Comparison of ENCODE assay signal across 14 cellular contexts in the genomic region with DNA sequence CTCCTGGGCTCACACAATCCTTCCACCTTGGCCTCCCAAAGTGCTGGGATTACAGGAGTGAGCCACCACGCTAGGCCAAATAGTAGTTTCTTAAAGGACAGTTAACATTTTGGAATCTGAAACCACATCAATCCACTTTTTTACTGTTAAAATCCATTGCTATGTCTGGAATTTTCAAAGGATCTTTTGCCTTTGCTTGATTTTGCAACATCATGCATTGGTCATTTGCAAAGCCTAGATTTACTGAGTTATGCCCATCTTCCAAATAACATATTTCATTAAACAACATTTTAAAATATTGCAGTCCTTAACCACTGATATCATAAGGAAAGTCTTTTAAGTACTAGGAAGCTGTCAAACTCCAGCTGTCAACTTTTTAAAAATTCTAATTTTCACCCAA. TPM values are rescaled to one million over a fixed set of nuclear protein-coding genes. Genes with fewer than 3 reads are reported as not detected.
DNase-seq lines count a peak whose midpoint lies in the region; ATAC-seq lines count a peak whose summit lies in the region.
"Had no signal": no experiment of that assay in that cellular context is flagged by ENCODE, and none has a peak within 500 bp of the region (broad histone marks: within the 10 kb centered on the region; RNA-seq: fewer than 3 reads in every experiment).

No MANE protein-coding gene starts in this region.

- WGBS in GM23248 (ENCODE audit: low coverage in 1 of 2, low lambda C conversion rate in 2 of 2, missing lambda C conversion rate in 2 of 2), 2 experiments: 100% methylated on average over 1 of the region's 1 CpG

- no peaks in the 10 kb centered on the region for H3K36me3 Mint-ChIP-seq in T-cell
- peaks cover 0 to 6% (median 5%) of the 10 kb centered on the region in 3 donors for H3K36me3 Mint-ChIP-seq in naive thymus-derived CD8-positive, alpha-beta T cell

- H3K9ac ChIP-seq in BLaER1: no peak overlapping the region
- H3K9ac ChIP-seq in GM23248: no peak overlapping the region

- peaks cover 73% of the 10 kb centered on the region for H3K79me2 ChIP-seq in GM23248 (ENCODE audit: insufficient read depth)

- POLR2A ChIA-PET in T-cell (lab: Charles Lee): no interaction called here
- POLR2A ChIA-PET in naive thymus-derived CD8-positive, alpha-beta T cell (lab: Charles Lee): interaction anchor here (0.7 to 0.9 kb wide), 2 partner anchors 9 to 1187 kb away, joined by 3 to 4 read pairs; a partner anchor contains a TSS

- peaks cover 44% of the 10 kb centered on the region for H3K4me1 ChIP-seq in BLaER1
- peaks cover 16% of the 10 kb centered on the region for H3K4me1 ChIP-seq in GM23248 (ENCODE audit: insufficient read depth)

- H3K27ac ChIP-seq in BLaER1 (no peak overlapping the region), GM23248 (no peak overlapping the region)
- H3K27ac ChIP-seq: PC-9 had no signal

- peak overlapping the region; percentile 91 for H3K4me2 ChIP-seq in BLaER1
- no peak overlapping the region for H3K4me2 ChIP-seq in GM23248 (ENCODE audit: unreplicated experiment)
- H3K4me2 ChIP-seq: PC-9 had no signal

- H2AFZ ChIP-seq in GM23248: no peak overlapping the region
- H2AFZ ChIP-seq: PC-9 had no signal

- peaks cover 37% of the 10 kb centered on the region for H3K36me3 ChIP-seq in BLaER1
- no peaks in the 10 kb centered on the region for H3K36me3 ChIP-seq in GM23248 (ENCODE audit: low read depth)

- no peaks in the 10 kb centered on the region for H3K9me2 ChIP-seq in GM23248 (ENCODE audit: insufficient read depth)

- H3K27ac Mint-ChIP-seq in T-cell: peak overlapping the region; percentile 55 to 72
- H3K27ac Mint-ChIP-seq in naive thymus-derived CD8-positive, alpha-beta T cell: peak overlapping the region in 6 of 10 donors; percentile 17 to 94 (median 79)
- H3K27ac Mint-ChIP-seq: dendritic cell treated with granulocyte-macrophage colony-stimulating factor and Interleukin-4, amounts not matched to agents 40 ng/mL and 50 ng/mL, for 4 days had no signal

- in situ Hi-C loops in GM23248 (cut with MboI): loop anchor here (10.0 kb wide), 1 partner anchor 279 kb away; no protein-coding TSS in a partner anchor

- peaks cover 73% of the 10 kb centered on the region for H4K20me1 ChIP-seq in BLaER1
- H4K20me1 ChIP-seq in GM23248 (ENCODE audit: insufficient read depth): 0 out of 2 replicates have a peak, but pooled peaks cover 5% of the 10 kb centered on the region

- DNase-seq in T-cell (no peak), NCI-H2081 treated with DMSO at 0.1 percent for 48 hours (lab: John Stamatoyannopoulos, UW) (no peak), GM23248 (no peak), NOMO-1 (lab: John Stamatoyannopoulos, UW; ENCODE audit: unreplicated experiment in 2 of 2) (no peak)
- no peak for DNase-seq in naive thymus-derived CD8-positive, alpha-beta T cell
- DNase-seq: activated CD4-positive, alpha-beta T cell treated with anti-CD3 and anti-CD28 coated beads for 36 hours; activated T-cell treated with anti-CD3 and anti-CD28 coated beads, Interleukin-2, amount 50 U/mL, for 48 hours; anterior cingulate cortex; DMS79; mesenchymal stem cell; NCI-H1105 treated with DMSO at 0.1 percent for 48 hours; PC-9 had no signal

- ATAC-seq in T-cell (replicated peaks in 1 of 4): no peak
- no peak for ATAC-seq in naive thymus-derived CD8-positive, alpha-beta T cell
- ATAC-seq: activated CD4-positive, alpha-beta T cell treated with anti-CD3 and anti-CD28 coated beads for 36 hours had no signal

- CTCF ChIA-PET in T-cell (lab: Charles Lee): interaction anchor here in 1 of 2 donors (1.2 to 1.5 kb wide), 2 partner anchors 11 to 16 kb away, joined by 3 read pairs; no protein-coding TSS in a partner anchor

- peaks cover 45 to 48% (median 47%) of the 10 kb centered on the region in 3 donors for H3K4me1 Mint-ChIP-seq in T-cell
- H3K4me1 Mint-ChIP-seq in naive thymus-derived CD8-positive, alpha-beta T cell: peaks cover 10 to 45% (median 34%) of the 10 kb centered on the region in 4 donors

- H3K9me3 ChIP-seq in BLaER1: no peaks in the 10 kb centered on the region
- no peaks in the 10 kb centered on the region for H3K9me3 ChIP-seq in GM23248 (ENCODE audit: low read depth)

- H3K27me3 Mint-ChIP-seq in T-cell: no peaks in the 10 kb centered on the region
- peaks cover 0 to 1% (median 0%) of the 10 kb centered on the region in 5 donors for H3K27me3 Mint-ChIP-seq in naive thymus-derived CD8-positive, alpha-beta T cell
- H3K27me3 Mint-ChIP-seq: activated CD4-positive, alpha-beta T cell treated with anti-CD3 and anti-CD28 coated beads for 36 hours; dendritic cell treated with granulocyte-macrophage colony-stimulating factor and Interleukin-4, amounts not matched to agents 40 ng/mL and 50 ng/mL, for 4 days had no signal

- no peaks in the 10 kb centered on the region for H3K27me3 ChIP-seq in BLaER1
- H3K27me3 ChIP-seq in GM23248 (replicated peaks; ENCODE audit: insufficient read depth): no peaks in the 10 kb centered on the region

- no peak overlapping the region for H3K4me3 Mint-ChIP-seq in T-cell
- H3K4me3 Mint-ChIP-seq in naive thymus-derived CD8-positive, alpha-beta T cell: peak overlapping the region in 2 of 10 donors; percentile 7 to 46
- H3K4me3 Mint-ChIP-seq: activated CD4-positive, alpha-beta T cell treated with anti-CD3 and anti-CD28 coated beads for 36 hours; dendritic cell treated with granulocyte-macrophage colony-stimulating factor and Interleukin-4, amounts not matched to agents 40 ng/mL and 50 ng/mL, for 4 days had no signal

- H3K9me3 Mint-ChIP-seq in T-cell: no peaks in the 10 kb centered on the region
- peaks cover 0 to 2% (median 0%) of the 10 kb centered on the region in 9 donors for H3K9me3 Mint-ChIP-seq in naive thymus-derived CD8-positive, alpha-beta T cell
- H3K9me3 Mint-ChIP-seq: dendritic cell treated with granulocyte-macrophage colony-stimulating factor and Interleukin-4, amounts not matched to agents 40 ng/mL and 50 ng/mL, for 4 days had no signal

- H3K4me3 ChIP-seq in BLaER1 (no peak overlapping the region), GM23248 (no peak overlapping the region)
- H3K4me3 ChIP-seq: PC-9 had no signal

- H3F3A ChIP-seq in GM23248 (ENCODE audit: insufficient read depth): peaks cover 16% of the 10 kb centered on the region

RNA-seq across cellular contexts. Expression of a gene that starts 3.3 kb away (rescaled TPM):
- 100 to 1,000 TPM in 2 of 5 donors, 10 to 100 TPM in 3; 93.8 to 133 (median 96.7) TPM for total RNA-seq in T-cell
- 100 to 1,000 TPM; 101 to 112 TPM for total RNA-seq in naive thymus-derived CD8-positive, alpha-beta T cell
- 1 to 10 TPM; 5.9 to 9.5 (median 9.0) TPM for polyA plus RNA-seq in naive thymus-derived CD8-positive, alpha-beta T cell
- total RNA-seq in GM23248 (2014; rRNA removed; shearing (Covaris generic)): 14.7 and 14.9 TPM in 2 replicates
- polyA plus RNA-seq in GM23248 (2016; fragmentation: Nextera tagmentation; extraction: Ambion mirVana): 11.6 and 15.5 TPM in 2 replicates

RNA-seq across cellular contexts. Expression of a gene that starts 55.2 kb away (rescaled TPM):
- total RNA-seq in T-cell: 1 to 10 TPM in 1 of 5 donors, under 1 TPM in 4; 0.37 to 1.3 (median 0.59) TPM
- total RNA-seq in naive thymus-derived CD8-positive, alpha-beta T cell: 1 to 10 TPM; 2.6 to 2.7 TPM
- polyA plus RNA-seq in naive thymus-derived CD8-positive, alpha-beta T cell: 1 to 10 TPM in 2 of 3 donors, under 1 TPM in 1; 0.08 to 1.3 (median 1.0) TPM
- total RNA-seq in GM23248 (2014; rRNA removed; shearing (Covaris generic)): not detected in 2 replicates
- polyA plus RNA-seq in GM23248 (2016; fragmentation: Nextera tagmentation; extraction: Ambion mirVana): 0.06 TPM in 1 of 2 replicates, not detected in the other

RNA-seq across cellular contexts. Expression of a gene that starts 56.6 kb away (rescaled TPM):
- 100 to 1,000 TPM; 221 to 283 (median 232) TPM for total RNA-seq in T-cell
- 100 to 1,000 TPM; 224 to 230 TPM for total RNA-seq in naive thymus-derived CD8-positive, alpha-beta T cell
- polyA plus RNA-seq in naive thymus-derived CD8-positive, alpha-beta T cell: 10 to 100 TPM; 47.4 to 57.5 (median 57.3) TPM
- 214 and 262 TPM in 2 replicates for total RNA-seq in GM23248 (2014; rRNA removed; shearing (Covaris generic))
- 186 and 193 TPM in 2 replicates for polyA plus RNA-seq in GM23248 (2016; fragmentation: Nextera tagmentation; extraction: Ambion mirVana)
